In the genomic region with DNA sequence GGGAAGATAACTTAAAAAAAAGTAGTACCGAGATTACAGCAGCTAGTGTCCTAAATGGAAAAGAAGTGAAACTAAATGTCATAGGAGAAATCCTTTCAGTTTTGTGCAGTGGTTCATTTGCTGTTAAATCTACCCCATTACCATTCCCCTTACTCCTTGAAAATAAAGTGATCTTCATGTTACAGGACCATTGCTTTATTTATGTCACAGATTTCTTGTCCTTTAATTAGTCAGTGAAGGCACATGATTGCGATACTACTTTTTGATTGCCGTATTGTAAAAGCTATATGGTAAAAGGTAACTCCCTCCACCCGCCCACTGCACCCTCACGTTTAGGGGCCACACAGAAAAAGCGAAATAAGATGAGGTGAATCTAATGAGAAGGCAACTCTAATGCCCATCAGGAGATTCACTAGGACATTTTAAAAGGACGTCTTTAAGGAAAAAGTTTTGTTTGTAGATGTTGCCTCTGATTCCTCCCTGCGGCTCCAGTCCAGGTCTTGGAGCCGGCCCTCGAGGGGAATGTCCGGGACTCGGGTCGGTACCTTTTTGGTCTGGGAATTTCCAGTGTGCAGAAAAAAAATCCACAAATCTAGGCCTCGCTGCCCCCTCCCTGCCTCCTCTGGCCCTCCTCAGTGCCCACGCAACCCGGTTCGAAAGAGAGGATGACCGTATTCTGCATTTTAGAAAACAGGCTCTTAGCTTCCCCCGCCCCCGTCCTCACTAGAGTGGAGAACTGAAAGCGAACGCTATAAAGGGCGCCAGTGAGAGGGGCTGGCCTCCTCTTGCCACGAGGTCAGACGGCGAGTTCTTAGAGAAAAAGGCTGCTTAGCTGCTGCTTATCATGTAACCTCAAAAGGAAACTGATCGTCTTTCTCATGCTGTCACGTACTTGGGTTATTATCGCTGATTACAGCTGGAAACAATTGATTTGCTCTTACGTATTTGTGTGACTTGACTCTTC, we compare ENCODE assay signal across 8 cellular contexts. TPM values are rescaled to one million over a fixed set of nuclear protein-coding genes. Genes with fewer than 3 reads are reported as not detected.
A peak's percentile ranks its signal among the peaks of the same experiment; 100 is the strongest.
DNase-seq lines count a peak whose midpoint lies in the region; ATAC-seq and TF ChIP-seq lines count a peak whose summit lies in the region.

No MANE protein-coding gene starts in this region.

- H3K27me3 ChIP-seq in ectodermal cell (ENCODE audit: control insufficient read depth, insufficient read depth, low read length, poor library complexity, severe bottlenecking), result no peaks in the 10 kb centered on the region
- H3K27me3 ChIP-seq in lung (ENCODE audit: control insufficient read depth, insufficient read depth), result no peaks in the 10 kb centered on the region
- no peaks in the 10 kb centered on the region for H3K27me3 ChIP-seq in WERI-Rb-1 (ENCODE audit: insufficient read depth, low read depth, severe bottlenecking)

- intact Hi-C loops in activated CD4-positive, alpha-beta memory T cell treated with anti-CD3 and anti-CD28 coated beads for 36 hours (cut with micrococcal nuclease), result loop anchor here (1.0 to 5.0 kb wide), 13 partner anchors 23 to 400 kb away; a partner anchor contains a TSS

- CTCF ChIA-PET in activated CD4-positive, alpha-beta memory T cell treated with anti-CD3 and anti-CD28 coated beads for 36 hours (lab: Charles Lee), result interaction anchor here (0.6 to 4.9 kb wide), 13 partner anchors 13 to 401 kb away, joined by 3 to 22 read pairs (median 6); a partner anchor contains a TSS

- H3K4me3 ChIP-seq in ectodermal cell (ENCODE audit: insufficient read depth, low read depth, low read length) (peak overlapping the region; percentile 48), lung (peak overlapping the region; percentile 55), WERI-Rb-1 (ENCODE audit: low read depth, low read length) (no peak overlapping the region)

- peaks cover 63% of the 10 kb centered on the region for H3K4me1 Mint-ChIP-seq in activated CD4-positive, alpha-beta memory T cell treated with anti-CD3 and anti-CD28 coated beads for 36 hours (ENCODE audit: low read depth)

- TF ChIP-seq CTCF in lung (IDR thresholded peaks at IDR 0.05; ENCODE audit: control extremely low read depth, extremely low read depth), result no peak
- TF ChIP-seq CTCF in WERI-Rb-1 (IDR thresholded peaks at IDR 0.05; ENCODE audit: low read depth, low read length), result no peak

- 15 to 17% methylated on average over 29 of the region's 30 CpGs for WGBS in ectodermal cell, 2 experiments
- WGBS in lung, 2 donors, result 2 to 3% methylated on average over 30 of the region's 30 CpGs

- peaks cover 24% of the 10 kb centered on the region for H3K36me3 Mint-ChIP-seq in activated CD4-positive, alpha-beta memory T cell treated with anti-CD3 and anti-CD28 coated beads for 36 hours

- no peaks in the 10 kb centered on the region for H3K27me3 Mint-ChIP-seq in activated CD4-positive, alpha-beta memory T cell treated with anti-CD3 and anti-CD28 coated beads for 36 hours

- peak overlapping the region; percentile 96 for H3K27ac Mint-ChIP-seq in activated CD4-positive, alpha-beta memory T cell treated with anti-CD3 and anti-CD28 coated beads for 36 hours

- peak overlapping the region; percentile 85 for H3K4me3 Mint-ChIP-seq in activated CD4-positive, alpha-beta memory T cell treated with anti-CD3 and anti-CD28 coated beads for 36 hours

- peak; percentile 83 for ATAC-seq in GM18502 (IDR thresholded peaks at IDR 0.05; ENCODE audit: poor library complexity, unreplicated experiment)
- ATAC-seq in HG02798 (IDR thresholded peaks at IDR 0.05; ENCODE audit: poor library complexity, unreplicated experiment), result peak; percentile 91
- ATAC-seq in lung (ENCODE audit: insufficient read depth, low FRiP score), result peak; percentile 88

- H3K9me3 Mint-ChIP-seq in activated CD4-positive, alpha-beta memory T cell treated with anti-CD3 and anti-CD28 coated beads for 36 hours, result no peaks in the 10 kb centered on the region

- DNase-seq in NCI-H2196 treated with DMSO at 0.1 percent for 48 hours (lab: John Stamatoyannopoulos, UW; ENCODE audit: unreplicated experiment) (peak; percentile 50), lung (ENCODE audit: low spot score) (peak; percentile 80), WERI-Rb-1 (no peak)
- peak; percentile 95 for DNase-seq in activated CD4-positive, alpha-beta memory T cell treated with anti-CD3 and anti-CD28 coated beads for 36 hours
- DNase-seq in stimulated activated CD4-positive, alpha-beta T cell treated with anti-CD3 and anti-CD28 coated beads, TNF-alpha, amount 100 ng/mL, for 4 hours (ENCODE audit: low read depth in 3 of 3), result peak; percentile 57 to 73 (median 69)

- peak overlapping the region; percentile 78 for H3K27ac ChIP-seq in ectodermal cell (ENCODE audit: insufficient read depth, low read depth, low read length, poor library complexity, severe bottlenecking)
- peak overlapping the region; percentile 79 to 94 for H3K27ac ChIP-seq in lung (ENCODE audit: low read depth in 1 of 2, low read length in 1 of 2)
- H3K27ac ChIP-seq in WERI-Rb-1, result no peak overlapping the region

- peaks cover 16% of the 10 kb centered on the region for H3K4me1 ChIP-seq in ectodermal cell (ENCODE audit: control insufficient read depth, insufficient read depth, low read length)
- peaks cover 5 to 9% of the 10 kb centered on the region in 2 donors for H3K4me1 ChIP-seq in lung (ENCODE audit: control insufficient read depth in 2 of 2, insufficient read depth in 2 of 2, low read length in 2 of 2)

- H3K9me3 ChIP-seq in ectodermal cell (ENCODE audit: control insufficient read depth, low read length) (no peaks in the 10 kb centered on the region), lung (ENCODE audit: control insufficient read depth in 2 of 2, insufficient read depth in 1 of 2, low read length in 1 of 2) (no peaks in the 10 kb centered on the region), WERI-Rb-1 (ENCODE audit: severe bottlenecking) (no peaks in the 10 kb centered on the region)

- no peaks in the 10 kb centered on the region for H3K36me3 ChIP-seq in ectodermal cell (ENCODE audit: control insufficient read depth, insufficient read depth, low read length)
- H3K36me3 ChIP-seq in lung (ENCODE audit: control insufficient read depth in 2 of 2, insufficient read depth in 2 of 2, low read length in 2 of 2), result no peaks in the 10 kb centered on the region
- no peaks in the 10 kb centered on the region for H3K36me3 ChIP-seq in WERI-Rb-1

- POLR2A ChIA-PET in activated CD4-positive, alpha-beta memory T cell treated with anti-CD3 and anti-CD28 coated beads for 36 hours (lab: Charles Lee), result interaction anchor here (0.6 to 8.3 kb wide), 14 partner anchors 14 to 395 kb away, joined by 3 to 198 read pairs (median 4); a partner anchor contains a TSS

RNA-seq across cellular contexts. Expression of a gene that starts 21.8 kb away (rescaled TPM):
- total RNA-seq in activated CD4-positive, alpha-beta memory T cell treated with anti-CD3 and anti-CD28 coated beads for 36 hours, result 10 to 100 TPM; 65.9 to 74.9 TPM
- polyA plus RNA-seq in ectodermal cell (2013, experiment 1 of 4), result 17.3 TPM
- polyA plus RNA-seq in ectodermal cell (2013, experiment 2 of 4), result 16.2 TPM
- polyA plus RNA-seq in ectodermal cell (2013, experiment 3 of 4), result 9.0 TPM
- polyA plus RNA-seq in ectodermal cell (2013, experiment 4 of 4), result 8.9 TPM
- 10 to 100 TPM; 79.0 to 83.7 TPM for total RNA-seq in lung
- polyA plus RNA-seq in lung, result 10 to 100 TPM; 27.6 to 94.8 TPM

RNA-seq across cellular contexts. Expression of a gene that starts 48.5 kb away (rescaled TPM):
- 10 to 100 TPM; 18.7 to 19.8 TPM for total RNA-seq in activated CD4-positive, alpha-beta memory T cell treated with anti-CD3 and anti-CD28 coated beads for 36 hours
- polyA plus RNA-seq in ectodermal cell (2013, experiment 1 of 4), result 20.1 TPM
- 19.3 TPM for polyA plus RNA-seq in ectodermal cell (2013, experiment 2 of 4)
- polyA plus RNA-seq in ectodermal cell (2013, experiment 3 of 4), result 13.2 TPM
- polyA plus RNA-seq in ectodermal cell (2013, experiment 4 of 4), result 15.4 TPM
- total RNA-seq in lung, result 10 to 100 TPM in 1 of 2 donors, 1 to 10 TPM in 1; 6.5 to 14.2 TPM
- 1 to 10 TPM; 4.5 to 9.5 TPM for polyA plus RNA-seq in lung
